ENCODE assay signal across 2 cellular contexts in genomic region chr17:42984486-42984885, GRCh38.
TF ChIP-seq lines count a peak whose summit lies in the region.

No MANE protein-coding gene starts in this region.

TF ChIP-seq in HEK293, 187 proteins besides CTCF, POLR2A, EP300 and RAD21:
- TF ChIP-seq ZBTB17 (tag by site-specific recombination; IDR thresholded peaks at IDR 0.05): no peak
- 0 out of 2 replicates have a peak, but pooled peaks have one; percentile 13 for TF ChIP-seq PRDM1 (tag by site-specific recombination; IDR thresholded peaks at IDR 0.05)

TF ChIP-seq in endothelial cell of umbilical vein, 7 proteins besides CTCF, POLR2A, EP300 and RAD21:
- TF ChIP-seq EZH2 (IDR thresholded peaks at IDR 0.05; ENCODE audit: borderline replicate concordance, low read depth, low read length, severe bottlenecking) (no peak), GATA2 (IDR thresholded peaks at IDR 0.05; ENCODE audit: insufficient read depth, insufficient read length, low read depth, low read length) (peak; percentile 30), POLR2AphosphoS5 (IDR thresholded peaks at IDR 0.05; ENCODE audit: insufficient read depth, low read depth, low read length) (no peak), JUN (IDR thresholded peaks at IDR 0.05; ENCODE audit: borderline replicate concordance, insufficient read depth, insufficient read length, low read depth) (no peak), FOS (IDR thresholded peaks at IDR 0.05; ENCODE audit: borderline replicate concordance, insufficient read depth, low read length) (no peak), MAX (IDR thresholded peaks at IDR 0.05; ENCODE audit: insufficient read depth, insufficient read length) (no peak), MYC (IDR thresholded peaks at IDR 0.05; ENCODE audit: low read depth, low read length) (no peak)
